Comparison of ENCODE assay signal across 13 cellular contexts in the genomic region with DNA sequence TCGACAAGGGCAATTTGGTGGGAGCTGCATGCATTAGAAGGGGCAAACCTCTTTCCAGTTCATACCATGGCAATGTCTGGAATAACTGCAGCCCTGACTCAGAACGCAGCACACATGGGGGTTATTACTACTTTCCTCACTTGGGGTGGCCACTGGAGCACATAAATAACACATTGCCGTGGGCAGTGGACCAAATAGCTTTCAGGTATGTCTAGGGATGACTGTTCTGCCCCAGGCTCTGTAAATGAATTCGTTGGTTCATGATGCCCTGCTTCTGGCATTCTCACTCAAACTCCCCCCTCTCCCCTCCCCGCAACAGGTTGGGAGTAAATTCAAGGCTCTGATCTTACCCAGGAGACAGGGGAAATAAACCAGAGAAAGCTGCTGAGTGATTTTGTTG.
"Had no signal": no experiment of that assay in that cellular context is flagged by ENCODE, and none has a peak within 500 bp of the region (broad histone marks: within the 10 kb centered on the region; RNA-seq: fewer than 3 reads in every experiment).

No MANE protein-coding gene starts in this region.

- H3K4me3 ChIP-seq: skin epidermis, thoracic aorta had no signal

- DNase-seq: activated CD4-positive, alpha-beta T cell treated with anti-CD3 and anti-CD28 coated beads, Interleukin-2, amount 50 U/mL, for 1 hour; activated T-cell treated with anti-CD3 and anti-CD28 coated beads, Interleukin-2, amount 50 U/mL, for 1 hour; amniotic stem cell; endodermal cell; foreskin fibroblast; left ventricle myocardium superior; retina; stimulated activated CD4-positive, alpha-beta T cell treated with anti-CD3 and anti-CD28 coated beads, Interleukin-4, amount 100 ng/mL, for 4 hours; stimulated activated naive CD8-positive, alpha-beta T cell treated with anti-CD3 and anti-CD28 coated beads, Interleukin-15, amount 100 ng/mL, for 72 hours; T-helper 2 cell had no signal

- H2AFZ ChIP-seq: parathyroid adenoma had no signal

- H3K9ac ChIP-seq: parathyroid adenoma had no signal

- H3K36me3 ChIP-seq: thoracic aorta had no signal

- H3K79me2 ChIP-seq: parathyroid adenoma had no signal

- H3K9me3 ChIP-seq: thoracic aorta had no signal

- H3K27ac ChIP-seq: parathyroid adenoma, skin epidermis, thoracic aorta had no signal

- H3K4me1 ChIP-seq: parathyroid adenoma had no signal
